14 cellular contexts compared by ENCODE assay signal in the genomic region with DNA sequence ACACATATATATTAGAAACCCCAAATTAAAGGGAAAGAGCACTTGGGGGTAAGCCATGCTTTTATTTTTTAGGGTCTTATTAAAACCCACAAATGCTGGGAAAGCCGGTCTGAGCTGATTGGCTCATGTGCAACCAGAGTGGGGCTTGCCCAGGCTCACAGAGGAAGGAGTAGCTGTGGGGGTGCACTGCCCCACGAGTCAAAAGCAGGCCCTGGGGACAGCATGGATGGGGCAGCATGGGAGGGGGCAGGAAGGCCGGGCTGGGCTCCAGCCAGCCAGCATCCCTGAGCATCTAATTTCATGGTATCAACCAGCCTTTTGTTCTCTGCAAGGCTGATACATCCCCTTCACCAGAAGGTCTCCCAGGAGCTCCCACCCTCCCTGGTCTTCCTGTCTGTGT.
A peak's percentile ranks its signal among the peaks of the same experiment; 100 is the strongest.
DNase-seq lines count a peak whose midpoint lies in the region; ATAC-seq and TF ChIP-seq lines count a peak whose summit lies in the region.
"Had no signal": no experiment of that assay in that cellular context is flagged by ENCODE, and none has a peak within 500 bp of the region (broad histone marks: within the 10 kb centered on the region; RNA-seq: fewer than 3 reads in every experiment).

No MANE protein-coding gene starts in this region.

- no peak overlapping the region for H3K4me3 ChIP-seq in H7 (ENCODE audit: insufficient read depth, low read depth, low read length)
- H3K4me3 ChIP-seq: GM23248 had no signal

- H3K36me3 Mint-ChIP-seq in brain, result no peaks in the 10 kb centered on the region

- no peaks in the 10 kb centered on the region for H3K36me3 ChIP-seq in H7 (replicated peaks; ENCODE audit: control insufficient read depth, insufficient read depth, low read length)

- peak overlapping the region in 3 of 5 experiments; percentile 15 to 73 (median 59) for H3K27ac Mint-ChIP-seq in brain
- H3K27ac Mint-ChIP-seq: CD4-positive, alpha-beta T cell had no signal

- H3K4me3 Mint-ChIP-seq in brain, result no peak overlapping the region
- H3K4me3 Mint-ChIP-seq: CD4-positive, alpha-beta T cell had no signal

- H3K4me1 Mint-ChIP-seq in brain, result peaks cover 49% of the 10 kb centered on the region

- H3K27me3 ChIP-seq in H7 (ENCODE audit: control insufficient read depth, insufficient read depth, low read length), result peaks cover 3% of the 10 kb centered on the region

- DNase-seq in H7 (peak; percentile 34), NCI-H146 treated with DMSO at 0.1 percent for 48 hours (lab: John Stamatoyannopoulos, UW; ENCODE audit: unreplicated experiment) (peak; percentile 67), omental fat pad (ENCODE audit: low spot score) (no peak), NCI-H2107 (lab: John Stamatoyannopoulos, UW) (no peak)
- no peak for DNase-seq in activated CD4-positive, CD25-positive, alpha-beta regulatory T cell (lab: John Stamatoyannopoulos, UW)
- DNase-seq: ACHN; AML-193; CD4-positive, alpha-beta T cell; DMS153; DMS79; GDM1; GM23248; HCEC 1CT had no signal

- H3K27me3 Mint-ChIP-seq in brain, result peaks cover 13% of the 10 kb centered on the region

- H3K9me3 Mint-ChIP-seq in brain, result peaks cover 0 to 4% (median 0%) of the 10 kb centered on the region in 5 experiments
- H3K9me3 Mint-ChIP-seq: CD4-positive, alpha-beta T cell had no signal

- ATAC-seq in omental fat pad (ENCODE audit: low FRiP score), result no peak

- TF ChIP-seq CTCF in brain (conservative IDR thresholded peaks at IDR 0.05) (no peak), omental fat pad (IDR thresholded peaks at IDR 0.05) (no peak)

Comparison
In these comparisons a context has a peak if more than half of its experiments do, and no peak if none do; other contexts are left out.
1. DNase-seq: peak in H7 (single experiment) and NCI-H146 treated with DMSO at 0.1 percent for 48 hours (single experiment); none in activated CD4-positive, CD25-positive, alpha-beta regulatory T cell (0 of 4), omental fat pad (single experiment) and NCI-H2107 (single experiment).